In the genomic region with DNA sequence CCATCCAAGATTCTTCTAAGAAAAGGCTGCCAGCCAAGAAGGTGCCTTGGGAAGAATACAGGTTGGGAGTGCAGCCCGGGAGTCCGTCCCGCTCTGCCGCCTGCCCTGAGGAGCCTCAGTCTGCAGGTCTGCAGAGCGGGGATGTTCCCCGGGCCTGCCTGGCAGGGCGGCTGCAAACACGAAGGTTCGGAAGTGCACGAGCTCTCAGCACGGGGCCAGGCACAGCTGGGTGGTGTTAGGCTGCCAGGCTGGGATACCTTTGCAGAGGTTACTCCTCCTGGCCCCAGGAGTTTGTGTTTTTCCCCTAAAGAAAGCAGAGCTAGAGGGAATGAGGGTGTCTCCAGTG, we compare ENCODE assay signal across 2 cellular contexts.
TF ChIP-seq lines count a peak whose summit lies in the region.

No MANE protein-coding gene starts in this region.

TF ChIP-seq in HepG2, 621 proteins besides CTCF, POLR2A, EP300 and RAD21:
- TF ChIP-seq ZNF263 (CRISPR knock-in tag; IDR thresholded peaks at IDR 0.05) (peak; percentile 7; the same call in 1 of the 2 replicates), ZFP36L1 (CRISPR knock-in tag; IDR thresholded peaks at IDR 0.05) (no peak)

TF ChIP-seq in K562, 482 proteins besides CTCF, POLR2A, EP300 and RAD21:
- TF ChIP-seq, protein P1, sequence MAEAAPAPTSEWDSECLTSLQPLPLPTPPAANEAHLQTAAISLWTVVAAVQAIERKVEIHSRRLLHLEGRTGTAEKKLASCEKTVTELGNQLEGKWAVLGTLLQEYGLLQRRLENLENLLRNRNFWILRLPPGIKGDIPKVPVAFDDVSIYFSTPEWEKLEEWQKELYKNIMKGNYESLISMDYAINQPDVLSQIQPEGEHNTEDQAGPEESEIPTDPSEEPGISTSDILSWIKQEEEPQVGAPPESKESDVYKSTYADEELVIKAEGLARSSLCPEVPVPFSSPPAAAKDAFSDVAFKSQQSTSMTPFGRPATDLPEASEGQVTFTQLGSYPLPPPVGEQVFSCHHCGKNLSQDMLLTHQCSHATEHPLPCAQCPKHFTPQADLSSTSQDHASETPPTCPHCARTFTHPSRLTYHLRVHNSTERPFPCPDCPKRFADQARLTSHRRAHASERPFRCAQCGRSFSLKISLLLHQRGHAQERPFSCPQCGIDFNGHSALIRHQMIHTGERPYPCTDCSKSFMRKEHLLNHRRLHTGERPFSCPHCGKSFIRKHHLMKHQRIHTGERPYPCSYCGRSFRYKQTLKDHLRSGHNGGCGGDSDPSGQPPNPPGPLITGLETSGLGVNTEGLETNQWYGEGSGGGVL (CRISPR knock-in tag; IDR thresholded peaks at IDR 0.05): no peak
- no peak for TF ChIP-seq ATF1 (CRISPR knock-in tag; IDR thresholded peaks at IDR 0.05)
- no peak for TF ChIP-seq ATF1 (tag; IDR thresholded peaks at IDR 0.05)
- TF ChIP-seq, protein P2, sequence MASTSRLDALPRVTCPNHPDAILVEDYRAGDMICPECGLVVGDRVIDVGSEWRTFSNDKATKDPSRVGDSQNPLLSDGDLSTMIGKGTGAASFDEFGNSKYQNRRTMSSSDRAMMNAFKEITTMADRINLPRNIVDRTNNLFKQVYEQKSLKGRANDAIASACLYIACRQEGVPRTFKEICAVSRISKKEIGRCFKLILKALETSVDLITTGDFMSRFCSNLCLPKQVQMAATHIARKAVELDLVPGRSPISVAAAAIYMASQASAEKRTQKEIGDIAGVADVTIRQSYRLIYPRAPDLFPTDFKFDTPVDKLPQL (IDR thresholded peaks at IDR 0.05; ENCODE audit: extremely low read depth, insufficient read length): no peak
- no peak for TF ChIP-seq NCOA1 (IDR thresholded peaks at IDR 0.05; ENCODE audit: low read depth)
- TF ChIP-seq, protein P3, sequence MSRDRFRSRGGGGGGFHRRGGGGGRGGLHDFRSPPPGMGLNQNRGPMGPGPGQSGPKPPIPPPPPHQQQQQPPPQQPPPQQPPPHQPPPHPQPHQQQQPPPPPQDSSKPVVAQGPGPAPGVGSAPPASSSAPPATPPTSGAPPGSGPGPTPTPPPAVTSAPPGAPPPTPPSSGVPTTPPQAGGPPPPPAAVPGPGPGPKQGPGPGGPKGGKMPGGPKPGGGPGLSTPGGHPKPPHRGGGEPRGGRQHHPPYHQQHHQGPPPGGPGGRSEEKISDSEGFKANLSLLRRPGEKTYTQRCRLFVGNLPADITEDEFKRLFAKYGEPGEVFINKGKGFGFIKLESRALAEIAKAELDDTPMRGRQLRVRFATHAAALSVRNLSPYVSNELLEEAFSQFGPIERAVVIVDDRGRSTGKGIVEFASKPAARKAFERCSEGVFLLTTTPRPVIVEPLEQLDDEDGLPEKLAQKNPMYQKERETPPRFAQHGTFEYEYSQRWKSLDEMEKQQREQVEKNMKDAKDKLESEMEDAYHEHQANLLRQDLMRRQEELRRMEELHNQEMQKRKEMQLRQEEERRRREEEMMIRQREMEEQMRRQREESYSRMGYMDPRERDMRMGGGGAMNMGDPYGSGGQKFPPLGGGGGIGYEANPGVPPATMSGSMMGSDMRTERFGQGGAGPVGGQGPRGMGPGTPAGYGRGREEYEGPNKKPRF (IDR thresholded peaks at IDR 0.05; ENCODE audit: low read depth, low read length): no peak
- no peak for TF ChIP-seq STAG1 (CRISPR knock-in tag; IDR thresholded peaks at IDR 0.05; ENCODE audit: borderline replicate concordance)
- TF ChIP-seq, protein P4, sequence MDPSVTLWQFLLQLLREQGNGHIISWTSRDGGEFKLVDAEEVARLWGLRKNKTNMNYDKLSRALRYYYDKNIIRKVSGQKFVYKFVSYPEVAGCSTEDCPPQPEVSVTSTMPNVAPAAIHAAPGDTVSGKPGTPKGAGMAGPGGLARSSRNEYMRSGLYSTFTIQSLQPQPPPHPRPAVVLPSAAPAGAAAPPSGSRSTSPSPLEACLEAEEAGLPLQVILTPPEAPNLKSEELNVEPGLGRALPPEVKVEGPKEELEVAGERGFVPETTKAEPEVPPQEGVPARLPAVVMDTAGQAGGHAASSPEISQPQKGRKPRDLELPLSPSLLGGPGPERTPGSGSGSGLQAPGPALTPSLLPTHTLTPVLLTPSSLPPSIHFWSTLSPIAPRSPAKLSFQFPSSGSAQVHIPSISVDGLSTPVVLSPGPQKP (CRISPR knock-in tag; IDR thresholded peaks at IDR 0.05): no peak
- TF ChIP-seq MAFK (IDR thresholded peaks at IDR 0.05; ENCODE audit: low read length): no peak
- TF ChIP-seq, protein P5, sequence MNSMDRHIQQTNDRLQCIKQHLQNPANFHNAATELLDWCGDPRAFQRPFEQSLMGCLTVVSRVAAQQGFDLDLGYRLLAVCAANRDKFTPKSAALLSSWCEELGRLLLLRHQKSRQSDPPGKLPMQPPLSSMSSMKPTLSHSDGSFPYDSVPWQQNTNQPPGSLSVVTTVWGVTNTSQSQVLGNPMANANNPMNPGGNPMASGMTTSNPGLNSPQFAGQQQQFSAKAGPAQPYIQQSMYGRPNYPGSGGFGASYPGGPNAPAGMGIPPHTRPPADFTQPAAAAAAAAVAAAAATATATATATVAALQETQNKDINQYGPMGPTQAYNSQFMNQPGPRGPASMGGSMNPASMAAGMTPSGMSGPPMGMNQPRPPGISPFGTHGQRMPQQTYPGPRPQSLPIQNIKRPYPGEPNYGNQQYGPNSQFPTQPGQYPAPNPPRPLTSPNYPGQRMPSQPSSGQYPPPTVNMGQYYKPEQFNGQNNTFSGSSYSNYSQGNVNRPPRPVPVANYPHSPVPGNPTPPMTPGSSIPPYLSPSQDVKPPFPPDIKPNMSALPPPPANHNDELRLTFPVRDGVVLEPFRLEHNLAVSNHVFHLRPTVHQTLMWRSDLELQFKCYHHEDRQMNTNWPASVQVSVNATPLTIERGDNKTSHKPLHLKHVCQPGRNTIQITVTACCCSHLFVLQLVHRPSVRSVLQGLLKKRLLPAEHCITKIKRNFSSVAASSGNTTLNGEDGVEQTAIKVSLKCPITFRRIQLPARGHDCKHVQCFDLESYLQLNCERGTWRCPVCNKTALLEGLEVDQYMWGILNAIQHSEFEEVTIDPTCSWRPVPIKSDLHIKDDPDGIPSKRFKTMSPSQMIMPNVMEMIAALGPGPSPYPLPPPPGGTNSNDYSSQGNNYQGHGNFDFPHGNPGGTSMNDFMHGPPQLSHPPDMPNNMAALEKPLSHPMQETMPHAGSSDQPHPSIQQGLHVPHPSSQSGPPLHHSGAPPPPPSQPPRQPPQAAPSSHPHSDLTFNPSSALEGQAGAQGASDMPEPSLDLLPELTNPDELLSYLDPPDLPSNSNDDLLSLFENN (IDR thresholded peaks at IDR 0.05; ENCODE audit: low read depth in 2 of 2, low read length in 2 of 2): no peak
- no peak for TF ChIP-seq BRF1 (IDR thresholded peaks at IDR 0.05; ENCODE audit: borderline replicate concordance, extremely low read depth, insufficient read length)
- TF ChIP-seq WHSC1 (IDR thresholded peaks at IDR 0.05; ENCODE audit: low read length): no peak
- TF ChIP-seq HDAC3 (IDR thresholded peaks at IDR 0.05; ENCODE audit: borderline replicate concordance, partially characterized antibody): no peak
- no peak for TF ChIP-seq CSDE1 (IDR thresholded peaks at IDR 0.05)
- TF ChIP-seq RUNX1 (IDR thresholded peaks at IDR 0.05; ENCODE audit: low read depth): no peak
- TF ChIP-seq KAT2B (IDR thresholded peaks at IDR 0.05; ENCODE audit: low read depth, low read length): no peak
- TF ChIP-seq, protein P6, sequence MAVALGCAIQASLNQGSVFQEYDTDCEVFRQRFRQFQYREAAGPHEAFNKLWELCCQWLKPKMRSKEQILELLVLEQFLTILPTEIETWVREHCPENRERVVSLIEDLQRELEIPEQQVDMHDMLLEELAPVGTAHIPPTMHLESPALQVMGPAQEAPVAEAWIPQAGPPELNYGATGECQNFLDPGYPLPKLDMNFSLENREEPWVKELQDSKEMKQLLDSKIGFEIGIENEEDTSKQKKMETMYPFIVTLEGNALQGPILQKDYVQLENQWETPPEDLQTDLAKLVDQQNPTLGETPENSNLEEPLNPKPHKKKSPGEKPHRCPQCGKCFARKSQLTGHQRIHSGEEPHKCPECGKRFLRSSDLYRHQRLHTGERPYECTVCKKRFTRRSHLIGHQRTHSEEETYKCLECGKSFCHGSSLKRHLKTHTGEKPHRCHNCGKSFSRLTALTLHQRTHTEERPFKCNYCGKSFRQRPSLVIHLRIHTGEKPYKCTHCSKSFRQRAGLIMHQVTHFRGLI (CRISPR knock-in tag; IDR thresholded peaks at IDR 0.05): no peak
- TF ChIP-seq LCOR (CRISPR knock-in tag; IDR thresholded peaks at IDR 0.05): no peak
TF ChIP-seq in K562: peak in this region for 0.
